ENCODE assay signal across 12 cellular contexts in genomic region chr2:128187032-128187654, GRCh38.
DNase-seq lines count a peak whose midpoint lies in the region; ATAC-seq and TF ChIP-seq lines count a peak whose summit lies in the region.
"Had no signal": no experiment of that assay in that cellular context is flagged by ENCODE, and none has a peak within 500 bp of the region (broad histone marks: within the 10 kb centered on the region; RNA-seq: fewer than 3 reads in every experiment).

No MANE protein-coding gene starts in this region.

- no peak for TF ChIP-seq CTCF in neutrophil (IDR thresholded peaks at IDR 0.05)
- no peak for TF ChIP-seq CTCF in CD4-positive, alpha-beta T cell (IDR thresholded peaks at IDR 0.05)

- H3K4me1 ChIP-seq in neutrophil (ENCODE audit: control insufficient read depth in 1 of 2, insufficient read depth in 1 of 2, low read depth in 1 of 2, low read length in 1 of 2), result peaks cover 0 to 5% of the 10 kb centered on the region in 2 experiments

- H3K36me3 ChIP-seq in neutrophil, result peaks cover 74% of the 10 kb centered on the region

- H3K27ac Mint-ChIP-seq in CD4-positive, alpha-beta T cell, result no peak overlapping the region

- no peaks in the 10 kb centered on the region for H3K9me3 ChIP-seq in neutrophil
- no peaks in the 10 kb centered on the region for H3K9me3 ChIP-seq in CD4-positive, alpha-beta T cell (ENCODE audit: control insufficient read depth, low read length)
- H3K9me3 ChIP-seq: thoracic aorta had no signal

- POLR2A ChIA-PET in CD4-positive, alpha-beta T cell (lab: Charles Lee), result no interaction called here

- H3K27me3 ChIP-seq in neutrophil, result no peaks in the 10 kb centered on the region
- H3K27me3 ChIP-seq in CD4-positive, alpha-beta T cell (ENCODE audit: control insufficient read depth, insufficient read depth, low read length), result no peaks in the 10 kb centered on the region

- H3K4me3 Mint-ChIP-seq in CD4-positive, alpha-beta T cell, result no peak overlapping the region

- in situ Hi-C loops in Caki2 (cut with HindIII; ENCODE audit: low pct_unique_long_range_greater_than_20kb, low sequenced_read_pairs), result no loop called here

- peak overlapping the region; percentile 9 for H3K27ac ChIP-seq in neutrophil
- H3K27ac ChIP-seq in CD4-positive, alpha-beta T cell (ENCODE audit: low read depth, low read length), result no peak overlapping the region
- H3K27ac ChIP-seq: VCaP had no signal

- intact Hi-C loops in CD4-positive, alpha-beta T cell (cut with DNase I, micrococcal nuclease), result loop anchor here in 1 of 2 experiments (10.0 kb wide), 1 partner anchor 138 kb away; no protein-coding TSS in a partner anchor

- no peak for ATAC-seq in HG03139 (IDR thresholded peaks at IDR 0.05; ENCODE audit: unreplicated experiment)
- no peak for ATAC-seq in HG02970 (IDR thresholded peaks at IDR 0.05; ENCODE audit: low FRiP score, unreplicated experiment)
- no peak for ATAC-seq in CD4-positive, alpha-beta T cell (ENCODE audit: poor library complexity)

- H3K4me3 ChIP-seq in neutrophil (ENCODE audit: low read depth in 1 of 2, low read length in 1 of 2), result no peak overlapping the region
- H3K4me3 ChIP-seq: thoracic aorta had no signal

- H3K36me3 Mint-ChIP-seq in CD4-positive, alpha-beta T cell (ENCODE audit: low read depth), result peaks cover 92% of the 10 kb centered on the region

- no peaks in the 10 kb centered on the region for H3K4me1 Mint-ChIP-seq in CD4-positive, alpha-beta T cell (ENCODE audit: low read depth)

- DNase-seq in Caki2 (ENCODE audit: low read depth), result peak; percentile 39
- peak; percentile 10 for DNase-seq in OCI-M1 (lab: John Stamatoyannopoulos, UW)
- peak; percentile 84 for DNase-seq in fibroblast of peridontal ligament (ENCODE audit: extremely low read depth)
- no peak for DNase-seq in SIG-M5 (lab: John Stamatoyannopoulos, UW)
- no peak for DNase-seq in CD4-positive, alpha-beta T cell
- DNase-seq: amygdala, NCI-H446 treated with DMSO at 0.1 percent for 48 hours had no signal

- CTCF ChIA-PET in CD4-positive, alpha-beta T cell (lab: Charles Lee), result no interaction called here

- H3K27me3 Mint-ChIP-seq in CD4-positive, alpha-beta T cell, result no peaks in the 10 kb centered on the region

- no peaks in the 10 kb centered on the region for H3K9me3 Mint-ChIP-seq in CD4-positive, alpha-beta T cell

Comparison
In these comparisons a context has a peak if more than half of its experiments do, and no peak if none do; other contexts are left out.
1. DNase-seq: peak in Caki2 (single experiment), OCI-M1 (single experiment) and fibroblast of peridontal ligament (single experiment); none in SIG-M5 (single experiment) and CD4-positive, alpha-beta T cell (0 of 10).